In the genomic region with DNA sequence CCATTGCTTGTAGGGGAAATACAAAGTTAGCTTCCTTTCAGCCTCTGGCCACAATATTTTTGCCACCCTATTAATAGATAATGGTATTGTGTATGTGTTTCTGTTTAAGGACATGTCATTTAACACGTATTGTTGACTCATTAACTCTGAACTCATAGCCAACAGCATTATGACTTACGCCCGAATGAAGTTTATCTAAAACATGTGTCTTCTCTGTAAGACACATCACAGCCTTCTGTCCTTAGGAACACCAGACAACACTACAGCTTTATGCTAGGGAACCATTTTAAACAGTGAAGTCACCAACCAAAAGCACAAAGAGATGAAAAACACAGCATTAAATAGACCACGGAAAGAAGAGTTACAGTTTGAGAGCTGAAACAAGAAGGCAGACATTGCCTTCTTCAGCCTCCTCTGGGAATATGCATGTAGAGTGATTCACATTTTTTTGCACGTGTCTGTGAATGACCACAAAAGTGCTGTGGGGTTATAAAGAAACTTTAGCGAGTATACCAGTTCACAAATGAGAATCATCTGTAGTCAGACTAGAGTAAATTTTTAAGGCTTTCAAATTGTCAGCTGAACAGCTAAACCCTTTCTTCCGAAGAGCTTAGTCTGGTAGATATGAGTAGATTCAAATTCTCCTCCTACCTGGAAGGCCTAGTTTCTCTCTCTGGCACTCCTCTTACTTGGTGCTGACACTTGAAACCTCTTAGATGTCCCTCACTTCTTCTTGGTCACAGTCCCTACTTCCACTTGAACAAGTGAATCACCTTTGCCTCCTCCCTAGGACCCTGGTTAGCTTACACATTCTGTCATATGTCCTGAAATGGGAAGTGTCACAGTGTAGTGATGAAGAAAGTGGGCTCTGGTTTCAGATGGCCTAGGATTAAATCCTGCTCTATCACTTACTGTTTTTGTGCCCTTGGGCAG, we compare ENCODE assay signal across 8 cellular contexts. TPM values are rescaled to one million over a fixed set of nuclear protein-coding genes. Genes with fewer than 3 reads are reported as not detected.
DNase-seq lines count a peak whose midpoint lies in the region; ATAC-seq and TF ChIP-seq lines count a peak whose summit lies in the region.

No MANE protein-coding gene starts in this region.

- intact Hi-C loops in body of pancreas (cut with DNase I), result no loop called here

- no peak overlapping the region for H3K4me3 ChIP-seq in DND-41 (ENCODE audit: low read depth in 1 of 2, low read length in 2 of 2)
- no peak overlapping the region for H3K4me3 ChIP-seq in body of pancreas

- no peak for TF ChIP-seq CTCF in DND-41 (IDR thresholded peaks at IDR 0.05; ENCODE audit: borderline replicate concordance, extremely low read depth, low read length, poor library complexity, severe bottlenecking)
- TF ChIP-seq CTCF in body of pancreas (IDR thresholded peaks at IDR 0.05), result no peak

- H3K79me2 ChIP-seq in DND-41 (ENCODE audit: insufficient read depth, low read length), result no peaks in the 10 kb centered on the region

- no peaks in the 10 kb centered on the region for H4K20me1 ChIP-seq in DND-41 (ENCODE audit: insufficient read depth, low read length)

- H3K36me3 ChIP-seq in DND-41 (ENCODE audit: insufficient read depth, low read length) (no peaks in the 10 kb centered on the region), body of pancreas (replicated peaks in 1 of 2; ENCODE audit: insufficient read depth in 1 of 2, low read depth in 2 of 2) (no peaks in the 10 kb centered on the region)

- H3K9me3 ChIP-seq in DND-41 (ENCODE audit: insufficient read depth, low read length, severe bottlenecking) (no peaks in the 10 kb centered on the region), body of pancreas (no peaks in the 10 kb centered on the region)

- no peak overlapping the region for H3K4me2 ChIP-seq in DND-41 (ENCODE audit: insufficient read depth, low read length)

- no peaks in the 10 kb centered on the region for H3K27me3 ChIP-seq in DND-41 (ENCODE audit: insufficient read depth, low read length, poor library complexity)
- H3K27me3 ChIP-seq in body of pancreas, result no peaks in the 10 kb centered on the region

- TF ChIP-seq POLR2A in body of pancreas (IDR thresholded peaks at IDR 0.05), result no peak

- no peak for DNase-seq in DND-41
- DNase-seq in AML-193 (lab: John Stamatoyannopoulos, UW), result no peak
- DNase-seq in T1000 (lab: John Stamatoyannopoulos, UW), result no peak
- DNase-seq in body of pancreas, result no peak
- no peak for DNase-seq in cortex of kidney (lab: John Stamatoyannopoulos, UW)

- ATAC-seq in DND-41 (ENCODE audit: insufficient read depth, low read depth), result peak; percentile 39; the same call in 2 of the 3 replicates
- peak; percentile 68 for ATAC-seq in GM19463 (IDR thresholded peaks at IDR 0.05; ENCODE audit: unreplicated experiment)
- ATAC-seq in HG03439 (IDR thresholded peaks at IDR 0.05; ENCODE audit: unreplicated experiment), result peak; percentile 73
- peak; percentile 49 for ATAC-seq in esophagus mucosa
- ATAC-seq in body of pancreas, result no peak

- 82 to 87% methylated on average over 7 of the region's 7 CpGs for WGBS in body of pancreas, 2 donors

- H3K9ac ChIP-seq in DND-41 (ENCODE audit: low read depth, low read length), result no peak overlapping the region

- H3K4me1 ChIP-seq in DND-41 (ENCODE audit: insufficient read depth, low read length) (peaks cover 18% of the 10 kb centered on the region), body of pancreas (peaks cover 15% of the 10 kb centered on the region)

- peak overlapping the region; percentile 2; the same call in 1 of the 2 replicates for H3K27ac ChIP-seq in DND-41 (ENCODE audit: low read length)
- no peak overlapping the region for H3K27ac ChIP-seq in body of pancreas

- no peak overlapping the region for H2AFZ ChIP-seq in DND-41 (ENCODE audit: low read depth, low read length)

RNA-seq across cellular contexts. Expression of gene MCTP2, which starts 32.2 kb away (rescaled TPM):
- total RNA-seq in esophagus mucosa, result 14.6 TPM
- 10 to 100 TPM; 28.5 to 31.6 TPM for total RNA-seq in body of pancreas
